In genomic region chr2:43426305-43427031, GRCh38 we compare ENCODE assay signal across 8 cellular contexts.
DNase-seq lines count a peak whose midpoint lies in the region; ATAC-seq and TF ChIP-seq lines count a peak whose summit lies in the region.

No MANE protein-coding gene starts in this region.

- H3K4me1 Mint-ChIP-seq in activated naive CD4-positive, alpha-beta T cell treated with anti-CD3 and anti-CD28 coated beads for 36 hours (ENCODE audit: low read depth) = peaks cover 31% of the 10 kb centered on the region

- H3K4me3 Mint-ChIP-seq in activated naive CD4-positive, alpha-beta T cell treated with anti-CD3 and anti-CD28 coated beads for 36 hours = no peak overlapping the region

- H3K36me3 Mint-ChIP-seq in activated naive CD4-positive, alpha-beta T cell treated with anti-CD3 and anti-CD28 coated beads for 36 hours (ENCODE audit: low read depth) = peaks cover 32% of the 10 kb centered on the region

- ATAC-seq in GM19035 (IDR thresholded peaks at IDR 0.05; ENCODE audit: unreplicated experiment) (peak; percentile 91), HG03378 (IDR thresholded peaks at IDR 0.05; ENCODE audit: unreplicated experiment) (peak; percentile 89), heart left ventricle (peak in 3 of 4 donors; percentile 68 to 79 (median 68))

- H3K36me3 ChIP-seq in SJCRH30 = peaks cover 8% of the 10 kb centered on the region; the same call in 1 of the 2 replicates
- H3K36me3 ChIP-seq in heart left ventricle = peaks cover 0 to 18% (median 3%) of the 10 kb centered on the region in 9 donors

- POLR2A ChIA-PET in AG04450 (lab: Yijun Ruan, JAX) = interaction anchor here (0.6 to 0.9 kb wide), 2 partner anchors 27 to 28 kb away, joined by 3 to 4 read pairs; no protein-coding TSS in a partner anchor

- TF ChIP-seq CTCF in AG04450 (IDR thresholded peaks at IDR 0.05; ENCODE audit: low read depth, low read length) (no peak), heart left ventricle (IDR thresholded peaks at IDR 0.05) (no peak)

- H3K27me3 Mint-ChIP-seq in activated naive CD4-positive, alpha-beta T cell treated with anti-CD3 and anti-CD28 coated beads for 36 hours (ENCODE audit: low read depth) = no peaks in the 10 kb centered on the region

- H3K27ac ChIP-seq in AG04450 (ENCODE audit: low read depth, low read length) = no peak overlapping the region
- no peak overlapping the region; the same call in 1 of the 2 replicates for H3K27ac ChIP-seq in SJCRH30
- peak overlapping the region in 7 of 12 donors; percentile 14 to 80 (median 30) for H3K27ac ChIP-seq in heart left ventricle

- H3K9me3 Mint-ChIP-seq in activated naive CD4-positive, alpha-beta T cell treated with anti-CD3 and anti-CD28 coated beads for 36 hours = no peaks in the 10 kb centered on the region

- DNase-seq in AG04450 (ENCODE audit: low read depth, low spot score) = peak; percentile 87
- DNase-seq in SJCRH30 = peak; percentile 30 to 34
- DNase-seq in activated naive CD4-positive, alpha-beta T cell treated with anti-CD3 and anti-CD28 coated beads for 36 hours = peak; percentile 80
- peak; percentile 30 to 68 (median 37) for DNase-seq in heart left ventricle
- peak; percentile 94 for DNase-seq in skeletal muscle cell (ENCODE audit: low read depth)
- no peak for DNase-seq in NCI-H1417 (lab: John Stamatoyannopoulos, UW)

- intact Hi-C loops in activated naive CD4-positive, alpha-beta T cell treated with anti-CD3 and anti-CD28 coated beads for 36 hours (cut with micrococcal nuclease) = loop anchor here (1.0 kb wide), 4 partner anchors 39 to 694 kb away; no protein-coding TSS in a partner anchor
- intact Hi-C loops in heart left ventricle (cut with DNase I) = no loop called here

- peak overlapping the region; percentile 14 for H3K27ac Mint-ChIP-seq in activated naive CD4-positive, alpha-beta T cell treated with anti-CD3 and anti-CD28 coated beads for 36 hours

- CTCF ChIA-PET in AG04450 (lab: Charles Lee) = interaction anchor here (1.6 kb wide), 1 partner anchor 58 kb away, joined by 5 read pairs; no protein-coding TSS in a partner anchor
- CTCF ChIA-PET in activated naive CD4-positive, alpha-beta T cell treated with anti-CD3 and anti-CD28 coated beads for 36 hours (lab: Charles Lee) = interaction anchor here (1.2 to 1.6 kb wide), 2 partner anchors 37 to 198 kb away, joined by 4 read pairs; no protein-coding TSS in a partner anchor

- H3K4me3 ChIP-seq in AG04450 (ENCODE audit: low read depth, low read length) (no peak overlapping the region), SJCRH30 (no peak overlapping the region), heart left ventricle (no peak overlapping the region), skeletal muscle cell (ENCODE audit: low read depth, low read length) (no peak overlapping the region)

- H3K4me1 ChIP-seq in SJCRH30 (peaks cover 12% of the 10 kb centered on the region), heart left ventricle (peaks cover 0 to 34% (median 8%) of the 10 kb centered on the region in 12 donors)

- no peak for TF ChIP-seq POLR2A in heart left ventricle (IDR thresholded peaks at IDR 0.05)

- H3K9me3 ChIP-seq in AG04450 (ENCODE audit: control insufficient read depth, insufficient read depth, low read length) (no peaks in the 10 kb centered on the region), SJCRH30 (replicated peaks) (no peaks in the 10 kb centered on the region), heart left ventricle (no peaks in the 10 kb centered on the region)

- 77 to 88% (median 79%) methylated on average over 3 of the region's 3 CpGs for WGBS in heart left ventricle, 4 donors

- H3K27me3 ChIP-seq in AG04450 (ENCODE audit: control insufficient read depth, insufficient read depth, low read length) = no peaks in the 10 kb centered on the region
- H3K27me3 ChIP-seq in SJCRH30 = no peaks in the 10 kb centered on the region
- H3K27me3 ChIP-seq in heart left ventricle = no peaks in the 10 kb centered on the region

Comparison
In these comparisons a context has a peak if more than half of its experiments do, and no peak if none do; other contexts are left out.
1. DNase-seq: peak in AG04450 (single experiment), SJCRH30 (2 of 2), activated naive CD4-positive, alpha-beta T cell treated with anti-CD3 and anti-CD28 coated beads for 36 hours (single experiment), heart left ventricle (5 of 5) and skeletal muscle cell (single experiment); none in NCI-H1417 (0 of 3).
2. H3K27ac ChIP-seq: peak in heart left ventricle (7 of 12); none in AG04450 (single experiment) and SJCRH30 (single experiment).
3. Peak in every context shown above with its lines, with median percentiles within 50 percentile points of each other: ATAC-seq.